1 cellular context compared by ENCODE assay signal in genomic region chr22:50325444-50326224, GRCh38.
TF ChIP-seq lines count a peak whose summit lies in the region.

No MANE protein-coding gene starts in this region.

TF ChIP-seq in GM23338, 12 proteins besides CTCF, POLR2A, EP300 and RAD21 (continued from another document):
- TF ChIP-seq ZNF462 (CRISPR knock-in tag; IDR thresholded peaks at IDR 0.05), result no peak
- no peak for TF ChIP-seq ZNF114 (CRISPR knock-in tag; IDR thresholded peaks at IDR 0.05)
- no peak for TF ChIP-seq STAT1 (IDR thresholded peaks at IDR 0.05; ENCODE audit: unreplicated experiment)
- TF ChIP-seq CREB1 (CRISPR knock-in tag; IDR thresholded peaks at IDR 0.05; ENCODE audit: low read depth), result no peak
TF ChIP-seq in GM23338: peak in this region for 0.
